ENCODE assay signal across 16 cellular contexts in the genomic region with DNA sequence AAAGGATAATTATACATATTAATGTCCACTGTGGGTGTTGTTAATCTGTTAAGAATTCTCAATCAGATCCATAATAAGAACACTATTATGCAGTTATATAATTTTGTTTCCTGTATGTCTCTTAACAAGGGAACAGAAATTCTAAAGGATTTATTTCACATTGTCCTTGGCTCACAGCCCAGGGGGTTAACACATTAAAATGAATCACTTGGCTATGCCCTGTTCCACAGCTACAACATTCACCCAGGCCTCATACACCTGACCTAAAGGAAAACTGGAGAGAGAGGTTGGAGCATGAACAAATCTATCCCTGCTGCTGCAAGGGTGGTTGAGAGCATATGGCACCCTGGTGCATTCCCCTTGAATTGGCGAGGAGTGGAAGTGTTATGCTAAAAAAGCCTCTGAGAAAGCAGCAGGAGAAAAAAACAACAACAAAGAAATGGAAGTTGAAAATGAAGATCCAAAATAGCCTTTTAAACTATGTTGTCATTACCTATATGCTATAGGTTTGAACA.
DNase-seq lines count a peak whose midpoint lies in the region; ATAC-seq and TF ChIP-seq lines count a peak whose summit lies in the region.
"Had no signal": no experiment of that assay in that cellular context is flagged by ENCODE, and none has a peak within 500 bp of the region (broad histone marks: within the 10 kb centered on the region; RNA-seq: fewer than 3 reads in every experiment).

No MANE protein-coding gene starts in this region.

- H3K27ac ChIP-seq in IMR-90 (ENCODE audit: insufficient read depth, low read length): no peak overlapping the region
- H3K27ac ChIP-seq: BLaER1 treated with 17β-estradiol and CSF1 and Interleukin-3, amounts not matched to agents 10 nM and 100 nM had no signal

- no peak overlapping the region for H3K4me2 ChIP-seq in IMR-90 (ENCODE audit: low read depth, low read length)
- H3K4me2 ChIP-seq: BLaER1 treated with 17β-estradiol and CSF1 and Interleukin-3, amounts not matched to agents 10 nM and 100 nM had no signal

- no CpG with 5 or more reads among the region's 1 CpG for WGBS in IMR-90 (ENCODE audit: extremely low coverage in 2 of 2, insufficient read length in 1 of 2), 2 experiments

- H2AK9ac ChIP-seq in IMR-90 (replicated peaks; ENCODE audit: low read depth, low read length, poor library complexity): no peak overlapping the region

- dilution Hi-C loops in IMR-90 (cut with HindIII; ENCODE audit: low sequenced_read_pairs, unreplicated experiment): no loop called here

- no peaks in the 10 kb centered on the region for H3K4me1 ChIP-seq in IMR-90 (ENCODE audit: control insufficient read depth, insufficient read depth, low read length)
- H3K4me1 ChIP-seq: BLaER1 treated with 17β-estradiol and CSF1 and Interleukin-3, amounts not matched to agents 10 nM and 100 nM had no signal

- H3K23ac ChIP-seq in IMR-90 (ENCODE audit: low read depth, low read length): no peak overlapping the region

- no peaks in the 10 kb centered on the region for H4K20me1 ChIP-seq in IMR-90 (ENCODE audit: insufficient read depth, low read length)
- H4K20me1 ChIP-seq: BLaER1 treated with 17β-estradiol and CSF1 and Interleukin-3, amounts not matched to agents 10 nM and 100 nM had no signal

- no peak for ATAC-seq in IMR-90 (ENCODE audit: low read depth)
- ATAC-seq: CD8-positive, alpha-beta T cell; HepG2 had no signal

- H3K4ac ChIP-seq in IMR-90 (ENCODE audit: low read depth, low read length): no peak overlapping the region

- no peaks in the 10 kb centered on the region for H3K9me1 ChIP-seq in IMR-90 (ENCODE audit: insufficient read depth, low read length)

- no peak overlapping the region for H3K4me3 ChIP-seq in IMR-90 (ENCODE audit: insufficient read depth, low read depth, low read length)
- H3K4me3 ChIP-seq: BLaER1 treated with 17β-estradiol and CSF1 and Interleukin-3, amounts not matched to agents 10 nM and 100 nM had no signal

- H2AFZ ChIP-seq in IMR-90 (replicated peaks; ENCODE audit: low read length, poor library complexity): no peak overlapping the region

- peaks cover 3% of the 10 kb centered on the region for H3K36me3 Mint-ChIP-seq in progenitor cell of endocrine pancreas (ENCODE audit: insufficient read depth)
- H3K36me3 Mint-ChIP-seq: CD8-positive, alpha-beta T cell had no signal

- no peaks in the 10 kb centered on the region for H3K36me3 ChIP-seq in IMR-90 (ENCODE audit: control insufficient read depth, insufficient read depth, low read length)
- H3K36me3 ChIP-seq: BLaER1 treated with 17β-estradiol and CSF1 and Interleukin-3, amounts not matched to agents 10 nM and 100 nM had no signal

- no peak overlapping the region for H4K5ac ChIP-seq in IMR-90 (ENCODE audit: low read depth, low read length)

- no peak overlapping the region for H2BK15ac ChIP-seq in IMR-90 (ENCODE audit: low read depth, low read length)

- POLR2A ChIA-PET in IMR-90 (lab: Charles Lee; ENCODE audit: unreplicated experiment): no interaction called here

- H2BK120ac ChIP-seq in IMR-90 (ENCODE audit: low read depth, low read length): no peak overlapping the region

- peaks cover 24% of the 10 kb centered on the region for H3K9me3 Mint-ChIP-seq in progenitor cell of endocrine pancreas (ENCODE audit: low read depth)

- in situ Hi-C loops in IMR-90 (cut with MboI; ENCODE audit: low sequenced_read_pairs): no loop called here

- no peak overlapping the region for H3K18ac ChIP-seq in IMR-90 (ENCODE audit: low read depth, low read length)

- H3K9me3 ChIP-seq in IMR-90 (ENCODE audit: control insufficient read depth, insufficient read depth, low read length): no peaks in the 10 kb centered on the region

- no peak overlapping the region for H2BK20ac ChIP-seq in IMR-90 (ENCODE audit: low read depth, low read length)

- H3K27me3 ChIP-seq in IMR-90 (ENCODE audit: control insufficient read depth, insufficient read depth, low read length): no peaks in the 10 kb centered on the region
- H3K27me3 ChIP-seq: BLaER1 treated with 17β-estradiol and CSF1 and Interleukin-3, amounts not matched to agents 10 nM and 100 nM had no signal

- peak; percentile 16 for DNase-seq in Ammon's horn (ENCODE audit: low spot score)
- DNase-seq in IMR-90: peak; percentile 4
- DNase-seq in amniotic epithelial cell (ENCODE audit: low read depth): peak; percentile 10
- peak; percentile 15 for DNase-seq in iPS-NIHi11 (ENCODE audit: low spot score)
- no peak for DNase-seq in progenitor cell of endocrine pancreas (ENCODE audit: low spot score, unreplicated experiment)
- DNase-seq in NCI-H510A (lab: John Stamatoyannopoulos, UW): no peak
- no peak for DNase-seq in NCI-H345 (lab: John Stamatoyannopoulos, UW)
- DNase-seq: 8988T; Calu3; CD8-positive, alpha-beta T cell; DMS79 treated with DMSO at 0.1 percent for 48 hours; GF-D8; HCEC 1CT had no signal

- H4K8ac ChIP-seq in IMR-90 (ENCODE audit: low read depth in 2 of 2, low read length in 2 of 2): no peak overlapping the region

- no peak overlapping the region for H4K91ac ChIP-seq in IMR-90 (ENCODE audit: insufficient read depth, low read depth, low read length)

- intact Hi-C loops in IMR-90 (cut with micrococcal nuclease): no loop called here

- no peak overlapping the region for H2AK5ac ChIP-seq in IMR-90 (ENCODE audit: low read depth, low read length)

- no peak for TF ChIP-seq CTCF in IMR-90 (conservative IDR thresholded peaks at IDR 0.05; ENCODE audit: low read depth, low read length)
- no peak for TF ChIP-seq CTCF in progenitor cell of endocrine pancreas (IDR thresholded peaks at IDR 0.05; ENCODE audit: unreplicated experiment)

- H3K56ac ChIP-seq in IMR-90 (ENCODE audit: extremely low read depth, insufficient read depth, low read length): no peak overlapping the region

- TF ChIP-seq POLR2A in IMR-90 (IDR thresholded peaks at IDR 0.05; ENCODE audit: low read depth, low read length): no peak

- no peaks in the 10 kb centered on the region for H3K79me1 ChIP-seq in IMR-90 (ENCODE audit: low read depth in 1 of 2, low read length in 2 of 2)

- H2BK5ac ChIP-seq in IMR-90 (ENCODE audit: low read depth, low read length, poor library complexity, severe bottlenecking): no peak overlapping the region

- BruUV-seq in IMR-90 (replicated peaks; lab: Mats Ljungman, UMichigan): no TSS peak

- no peak overlapping the region for H3K4me3 Mint-ChIP-seq in progenitor cell of endocrine pancreas (ENCODE audit: low read depth)
- H3K4me3 Mint-ChIP-seq: B cell; CD8-positive, alpha-beta T cell had no signal

- no peak for TF ChIP-seq RAD21 in IMR-90 (IDR thresholded peaks at IDR 0.05; ENCODE audit: low read length)

- no peaks in the 10 kb centered on the region for H3K27me3 Mint-ChIP-seq in progenitor cell of endocrine pancreas
- H3K27me3 Mint-ChIP-seq: B cell had no signal

- CTCF ChIA-PET in IMR-90 (lab: Yijun Ruan, JAX): interaction anchor here (0.5 kb wide), 1 partner anchor 83 kb away, joined by 3 read pairs; no protein-coding TSS in a partner anchor

- no peaks in the 10 kb centered on the region for H3K4me1 Mint-ChIP-seq in progenitor cell of endocrine pancreas (ENCODE audit: low read depth)
- H3K4me1 Mint-ChIP-seq: B cell had no signal

- H3K27ac Mint-ChIP-seq in progenitor cell of endocrine pancreas: no peak overlapping the region
- H3K27ac Mint-ChIP-seq: B cell; CD8-positive, alpha-beta T cell had no signal

- H3K9ac ChIP-seq in IMR-90 (ENCODE audit: low read depth, low read length): no peak overlapping the region
- H3K9ac ChIP-seq: BLaER1 treated with 17β-estradiol and CSF1 and Interleukin-3, amounts not matched to agents 10 nM and 100 nM had no signal

- no peak overlapping the region for H3K14ac ChIP-seq in IMR-90 (replicated peaks; ENCODE audit: low read depth, low read length)

TF ChIP-seq in IMR-90, 13 proteins besides CTCF, POLR2A, EP300 and RAD21:
- TF ChIP-seq FOS (IDR thresholded peaks at IDR 0.05; ENCODE audit: low read depth, low read length): no peak
- TF ChIP-seq RFX5 (IDR thresholded peaks at IDR 0.05; ENCODE audit: low read depth, low read length): no peak
- no peak for TF ChIP-seq MXI1 (IDR thresholded peaks at IDR 0.05; ENCODE audit: borderline replicate concordance, low read depth, low read length)
- TF ChIP-seq CEBPB (IDR thresholded peaks at IDR 0.05; ENCODE audit: low read depth, low read length): no peak
- TF ChIP-seq MAZ (IDR thresholded peaks at IDR 0.05; ENCODE audit: borderline replicate concordance, low read depth, low read length): no peak
- no peak for TF ChIP-seq SMC3 (IDR thresholded peaks at IDR 0.05; ENCODE audit: low read depth, low read length)
- TF ChIP-seq, protein P1, sequence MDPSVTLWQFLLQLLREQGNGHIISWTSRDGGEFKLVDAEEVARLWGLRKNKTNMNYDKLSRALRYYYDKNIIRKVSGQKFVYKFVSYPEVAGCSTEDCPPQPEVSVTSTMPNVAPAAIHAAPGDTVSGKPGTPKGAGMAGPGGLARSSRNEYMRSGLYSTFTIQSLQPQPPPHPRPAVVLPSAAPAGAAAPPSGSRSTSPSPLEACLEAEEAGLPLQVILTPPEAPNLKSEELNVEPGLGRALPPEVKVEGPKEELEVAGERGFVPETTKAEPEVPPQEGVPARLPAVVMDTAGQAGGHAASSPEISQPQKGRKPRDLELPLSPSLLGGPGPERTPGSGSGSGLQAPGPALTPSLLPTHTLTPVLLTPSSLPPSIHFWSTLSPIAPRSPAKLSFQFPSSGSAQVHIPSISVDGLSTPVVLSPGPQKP (IDR thresholded peaks at IDR 0.05; ENCODE audit: borderline replicate concordance, low read depth, low read length): no peak
- no peak for TF ChIP-seq BHLHE40 (IDR thresholded peaks at IDR 0.05; ENCODE audit: low read depth, low read length)
- TF ChIP-seq, protein P2, sequence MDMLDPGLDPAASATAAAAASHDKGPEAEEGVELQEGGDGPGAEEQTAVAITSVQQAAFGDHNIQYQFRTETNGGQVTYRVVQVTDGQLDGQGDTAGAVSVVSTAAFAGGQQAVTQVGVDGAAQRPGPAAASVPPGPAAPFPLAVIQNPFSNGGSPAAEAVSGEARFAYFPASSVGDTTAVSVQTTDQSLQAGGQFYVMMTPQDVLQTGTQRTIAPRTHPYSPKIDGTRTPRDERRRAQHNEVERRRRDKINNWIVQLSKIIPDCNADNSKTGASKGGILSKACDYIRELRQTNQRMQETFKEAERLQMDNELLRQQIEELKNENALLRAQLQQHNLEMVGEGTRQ (IDR thresholded peaks at IDR 0.05; ENCODE audit: low read depth, low read length): no peak

Comparison
In these comparisons a context has a peak if more than half of its experiments do, and no peak if none do; other contexts are left out.
1. DNase-seq: peak in Ammon's horn (single experiment), IMR-90 (single experiment), amniotic epithelial cell (single experiment) and iPS-NIHi11 (single experiment); none in progenitor cell of endocrine pancreas (single experiment), NCI-H510A (single experiment) and NCI-H345 (single experiment).